ENCODE assay signal across 13 cellular contexts in genomic region chr3:186502138-186502941, GRCh38. TPM values are rescaled to one million over a fixed set of nuclear protein-coding genes. Genes with fewer than 3 reads are reported as not detected.
DNase-seq lines count a peak whose midpoint lies in the region; ATAC-seq and TF ChIP-seq lines count a peak whose summit lies in the region.
"Had no signal": no experiment of that assay in that cellular context is flagged by ENCODE, and none has a peak within 500 bp of the region (broad histone marks: within the 10 kb centered on the region; RNA-seq: fewer than 3 reads in every experiment).

No MANE protein-coding gene starts in this region.

- no TSS peak for BruUV-seq in PC-3 (replicated peaks; lab: Mats Ljungman, UMichigan)

- POLR2A ChIA-PET in activated CD4-positive, alpha-beta memory T cell treated with anti-CD3 and anti-CD28 coated beads, Interleukin-2, amount 10 ng/mL, durations not matched to agents 7 days and 5 days (lab: Charles Lee), result no interaction called here
- POLR2A ChIA-PET in activated CD4-positive, alpha-beta memory T cell treated with anti-CD3 and anti-CD28 coated beads for 36 hours (lab: Charles Lee), result no interaction called here
- POLR2A ChIA-PET in PC-3 (lab: Charles Lee; ENCODE audit: unreplicated experiment), result interaction anchor here (0.6 kb wide), 1 partner anchor 222 kb away, joined by 5 read pairs; no protein-coding TSS in a partner anchor

- CTCF ChIA-PET in activated CD4-positive, alpha-beta memory T cell treated with anti-CD3 and anti-CD28 coated beads, Interleukin-2, amount 10 ng/mL, durations not matched to agents 7 days and 5 days (lab: Charles Lee), result no interaction called here
- CTCF ChIA-PET in activated CD4-positive, alpha-beta memory T cell treated with anti-CD3 and anti-CD28 coated beads for 36 hours (lab: Charles Lee), result no interaction called here
- CTCF ChIA-PET in PC-3 (lab: Charles Lee), result no interaction called here

- intact Hi-C loops in activated CD4-positive, alpha-beta memory T cell treated with anti-CD3 and anti-CD28 coated beads for 36 hours (cut with micrococcal nuclease), result no loop called here
- intact Hi-C loops in PC-3 (cut with micrococcal nuclease), result no loop called here

- no peaks in the 10 kb centered on the region for H4K20me1 ChIP-seq in PC-3 (ENCODE audit: low read length)

- H3K9me3 ChIP-seq in PC-3 (ENCODE audit: low read length), result no peaks in the 10 kb centered on the region

- peaks cover 15% of the 10 kb centered on the region for H3K9me3 Mint-ChIP-seq in activated CD4-positive, alpha-beta memory T cell treated with anti-CD3 and anti-CD28 coated beads, Interleukin-2, amount 10 ng/mL, durations not matched to agents 7 days and 5 days
- H3K9me3 Mint-ChIP-seq in activated CD4-positive, alpha-beta memory T cell treated with anti-CD3 and anti-CD28 coated beads for 36 hours, result peaks cover 13% of the 10 kb centered on the region
- H3K9me3 Mint-ChIP-seq: dendritic cell treated with granulocyte-macrophage colony-stimulating factor and Interleukin-4, amounts not matched to agents 40 ng/mL and 50 ng/mL, for 4 days had no signal

- peak overlapping the region; percentile 55 for H3K4me2 ChIP-seq in PC-3 (ENCODE audit: low read length)

- no peak overlapping the region for H3K9ac ChIP-seq in PC-3 (ENCODE audit: low read length)

- peak overlapping the region; percentile 8 for H3K4me3 Mint-ChIP-seq in activated CD4-positive, alpha-beta memory T cell treated with anti-CD3 and anti-CD28 coated beads, Interleukin-2, amount 10 ng/mL, durations not matched to agents 7 days and 5 days
- H3K4me3 Mint-ChIP-seq in activated CD4-positive, alpha-beta memory T cell treated with anti-CD3 and anti-CD28 coated beads for 36 hours, result no peak overlapping the region
- H3K4me3 Mint-ChIP-seq: dendritic cell treated with granulocyte-macrophage colony-stimulating factor and Interleukin-4, amounts not matched to agents 40 ng/mL and 50 ng/mL, for 4 days had no signal

- H3K4me1 ChIP-seq in PC-3 (ENCODE audit: insufficient read depth, low read length), result no peaks in the 10 kb centered on the region

- 0 out of 2 replicates have a peak overlapping the region, but pooled peaks have one; percentile 29 for H3K4me3 ChIP-seq in PC-3 (ENCODE audit: low read length)
- peak overlapping the region; percentile 30 for H3K4me3 ChIP-seq in fibroblast of pulmonary artery (replicated peaks; ENCODE audit: low read depth, low read length)
- H3K4me3 ChIP-seq: gastroesophageal sphincter had no signal

- no peaks in the 10 kb centered on the region for H3K79me2 ChIP-seq in PC-3 (ENCODE audit: low read length)

- no peaks in the 10 kb centered on the region for H3K36me3 ChIP-seq in PC-3 (ENCODE audit: low read depth, low read length)
- H3K36me3 ChIP-seq: gastroesophageal sphincter had no signal

- H3K27ac ChIP-seq in PC-3 (ENCODE audit: low read length), result no peak overlapping the region

- no peak for TF ChIP-seq CTCF in PC-3 (conservative IDR thresholded peaks at IDR 0.05; ENCODE audit: low read depth, low read length)
- TF ChIP-seq CTCF in fibroblast of pulmonary artery (IDR thresholded peaks at IDR 0.05; ENCODE audit: low read length, missing control alignments), result no peak

- peaks cover 5% of the 10 kb centered on the region for H3K27me3 Mint-ChIP-seq in activated CD4-positive, alpha-beta memory T cell treated with anti-CD3 and anti-CD28 coated beads, Interleukin-2, amount 10 ng/mL, durations not matched to agents 7 days and 5 days
- H3K27me3 Mint-ChIP-seq in activated CD4-positive, alpha-beta memory T cell treated with anti-CD3 and anti-CD28 coated beads for 36 hours, result peaks cover 2% of the 10 kb centered on the region

- H3K9me2 ChIP-seq in PC-3 (replicated peaks; ENCODE audit: low read length), result no peaks in the 10 kb centered on the region

- H2AFZ ChIP-seq in PC-3 (ENCODE audit: low read length), result peak overlapping the region; percentile 46; the same call in 1 of the 2 replicates

- no peak overlapping the region for H3K27ac Mint-ChIP-seq in activated CD4-positive, alpha-beta memory T cell treated with anti-CD3 and anti-CD28 coated beads, Interleukin-2, amount 10 ng/mL, durations not matched to agents 7 days and 5 days
- no peak overlapping the region for H3K27ac Mint-ChIP-seq in activated CD4-positive, alpha-beta memory T cell treated with anti-CD3 and anti-CD28 coated beads for 36 hours
- H3K27ac Mint-ChIP-seq: activated naive CD4-positive, alpha-beta T cell treated with anti-CD3 and anti-CD28 coated beads, Interleukin-2, amount 50 U/mL, for 72 hours; dendritic cell treated with granulocyte-macrophage colony-stimulating factor and Interleukin-4, amounts not matched to agents 40 ng/mL and 50 ng/mL, for 4 days had no signal

- no peak for ATAC-seq in PC-3
- peak; percentile 30 for ATAC-seq in stimulated activated naive CD8-positive, alpha-beta T cell treated with anti-CD3 and anti-CD28 coated beads, Interleukin-15, Interleukin-2, amounts not matched to agents 100 U/mL and 50 U/mL, for 24 hours
- ATAC-seq: gastroesophageal sphincter had no signal

- no peaks in the 10 kb centered on the region for H3F3A ChIP-seq in PC-3 (ENCODE audit: low read length, unreplicated experiment)

- no peaks in the 10 kb centered on the region for H3K36me3 Mint-ChIP-seq in activated CD4-positive, alpha-beta memory T cell treated with anti-CD3 and anti-CD28 coated beads, Interleukin-2, amount 10 ng/mL, durations not matched to agents 7 days and 5 days (ENCODE audit: low read depth)
- no peaks in the 10 kb centered on the region for H3K36me3 Mint-ChIP-seq in activated CD4-positive, alpha-beta memory T cell treated with anti-CD3 and anti-CD28 coated beads for 36 hours

- H3K27me3 ChIP-seq in PC-3 (ENCODE audit: low read length), result peaks cover 16% of the 10 kb centered on the region
- H3K27me3 ChIP-seq: gastroesophageal sphincter had no signal

- peaks cover 2% of the 10 kb centered on the region for H3K4me1 Mint-ChIP-seq in activated CD4-positive, alpha-beta memory T cell treated with anti-CD3 and anti-CD28 coated beads, Interleukin-2, amount 10 ng/mL, durations not matched to agents 7 days and 5 days
- H3K4me1 Mint-ChIP-seq in activated CD4-positive, alpha-beta memory T cell treated with anti-CD3 and anti-CD28 coated beads for 36 hours (ENCODE audit: low read depth), result peaks cover 13% of the 10 kb centered on the region

- no peak for DNase-seq in activated CD4-positive, alpha-beta memory T cell treated with anti-CD3 and anti-CD28 coated beads, Interleukin-2, amount 10 ng/mL, durations not matched to agents 7 days and 5 days
- no peak for DNase-seq in activated CD4-positive, alpha-beta memory T cell treated with anti-CD3 and anti-CD28 coated beads for 36 hours
- DNase-seq in PC-3, result no peak
- peak; percentile 27 for DNase-seq in fibroblast of pulmonary artery (ENCODE audit: low read depth)
- DNase-seq in stimulated activated naive CD8-positive, alpha-beta T cell treated with anti-CD3 and anti-CD28 coated beads, Interleukin-15, Interleukin-2, amounts not matched to agents 100 U/mL and 50 U/mL, for 24 hours, result no peak
- DNase-seq in HK-2 (ENCODE audit: unreplicated experiment), result no peak
- no peak for DNase-seq in NCI-H446 treated with DMSO at 0.1 percent for 48 hours (lab: John Stamatoyannopoulos, UW)
- no peak for DNase-seq in DMS53 treated with DMSO at 0.1 percent for 48 hours (lab: John Stamatoyannopoulos, UW; ENCODE audit: unreplicated experiment)
- DNase-seq: NCI-H1105, NCI-H82 had no signal

RNA-seq across cellular contexts. Expression of gene CRYGS, which starts 41.8 kb away (rescaled TPM):
- 1 to 10 TPM; 4.1 to 4.8 TPM for total RNA-seq in activated CD4-positive, alpha-beta memory T cell treated with anti-CD3 and anti-CD28 coated beads, Interleukin-2, amount 10 ng/mL, durations not matched to agents 7 days and 5 days
- total RNA-seq in activated CD4-positive, alpha-beta memory T cell treated with anti-CD3 and anti-CD28 coated beads for 36 hours, result 1 to 10 TPM; 2.5 to 2.7 TPM
- 3.4 and 4.4 TPM in 2 replicates for total RNA-seq in PC-3 (2014; rRNA removed)
